1 cellular context compared by ENCODE assay signal in the genomic region with DNA sequence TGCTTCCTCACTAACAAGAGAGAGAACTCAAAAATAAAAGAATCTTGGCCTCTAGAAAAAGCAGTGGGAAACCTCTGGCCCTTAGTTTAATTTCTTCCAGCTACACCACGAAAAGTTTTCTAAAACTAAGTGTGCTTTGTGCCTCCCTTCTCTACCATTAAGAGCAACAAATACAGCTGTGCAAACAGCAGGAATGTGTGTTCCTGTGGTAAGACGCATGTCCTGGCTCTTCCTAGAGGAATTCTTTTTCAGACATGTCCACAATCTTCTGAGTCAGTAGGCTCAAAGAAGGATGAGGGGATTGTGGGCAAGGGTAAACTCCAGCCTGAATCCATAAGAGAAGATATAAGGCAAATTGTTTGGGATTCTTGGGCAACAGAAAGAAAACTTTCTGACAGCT.
TF ChIP-seq lines count a peak whose summit lies in the region.

No MANE protein-coding gene starts in this region.

TF ChIP-seq in HCT116, 20 proteins besides CTCF, POLR2A, EP300 and RAD21 (continued from another document):
- TF ChIP-seq, protein P1, sequence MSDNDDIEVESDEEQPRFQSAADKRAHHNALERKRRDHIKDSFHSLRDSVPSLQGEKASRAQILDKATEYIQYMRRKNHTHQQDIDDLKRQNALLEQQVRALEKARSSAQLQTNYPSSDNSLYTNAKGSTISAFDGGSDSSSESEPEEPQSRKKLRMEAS (IDR thresholded peaks at IDR 0.05): no peak
- TF ChIP-seq, protein P2, sequence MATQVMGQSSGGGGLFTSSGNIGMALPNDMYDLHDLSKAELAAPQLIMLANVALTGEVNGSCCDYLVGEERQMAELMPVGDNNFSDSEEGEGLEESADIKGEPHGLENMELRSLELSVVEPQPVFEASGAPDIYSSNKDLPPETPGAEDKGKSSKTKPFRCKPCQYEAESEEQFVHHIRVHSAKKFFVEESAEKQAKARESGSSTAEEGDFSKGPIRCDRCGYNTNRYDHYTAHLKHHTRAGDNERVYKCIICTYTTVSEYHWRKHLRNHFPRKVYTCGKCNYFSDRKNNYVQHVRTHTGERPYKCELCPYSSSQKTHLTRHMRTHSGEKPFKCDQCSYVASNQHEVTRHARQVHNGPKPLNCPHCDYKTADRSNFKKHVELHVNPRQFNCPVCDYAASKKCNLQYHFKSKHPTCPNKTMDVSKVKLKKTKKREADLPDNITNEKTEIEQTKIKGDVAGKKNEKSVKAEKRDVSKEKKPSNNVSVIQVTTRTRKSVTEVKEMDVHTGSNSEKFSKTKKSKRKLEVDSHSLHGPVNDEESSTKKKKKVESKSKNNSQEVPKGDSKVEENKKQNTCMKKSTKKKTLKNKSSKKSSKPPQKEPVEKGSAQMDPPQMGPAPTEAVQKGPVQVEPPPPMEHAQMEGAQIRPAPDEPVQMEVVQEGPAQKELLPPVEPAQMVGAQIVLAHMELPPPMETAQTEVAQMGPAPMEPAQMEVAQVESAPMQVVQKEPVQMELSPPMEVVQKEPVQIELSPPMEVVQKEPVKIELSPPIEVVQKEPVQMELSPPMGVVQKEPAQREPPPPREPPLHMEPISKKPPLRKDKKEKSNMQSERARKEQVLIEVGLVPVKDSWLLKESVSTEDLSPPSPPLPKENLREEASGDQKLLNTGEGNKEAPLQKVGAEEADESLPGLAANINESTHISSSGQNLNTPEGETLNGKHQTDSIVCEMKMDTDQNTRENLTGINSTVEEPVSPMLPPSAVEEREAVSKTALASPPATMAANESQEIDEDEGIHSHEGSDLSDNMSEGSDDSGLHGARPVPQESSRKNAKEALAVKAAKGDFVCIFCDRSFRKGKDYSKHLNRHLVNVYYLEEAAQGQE (IDR thresholded peaks at IDR 0.05; ENCODE audit: low read depth): no peak
- TF ChIP-seq SP1 (IDR thresholded peaks at IDR 0.05; ENCODE audit: low read depth): no peak
- no peak for TF ChIP-seq POLR2AphosphoS5 (IDR thresholded peaks at IDR 0.05; ENCODE audit: low read depth, low read length)
- no peak for TF ChIP-seq EZH2phosphoT487 (IDR thresholded peaks at IDR 0.05; ENCODE audit: borderline replicate concordance)
- no peak for TF ChIP-seq SIN3A (IDR thresholded peaks at IDR 0.05; ENCODE audit: low read depth)
